In the genomic region with DNA sequence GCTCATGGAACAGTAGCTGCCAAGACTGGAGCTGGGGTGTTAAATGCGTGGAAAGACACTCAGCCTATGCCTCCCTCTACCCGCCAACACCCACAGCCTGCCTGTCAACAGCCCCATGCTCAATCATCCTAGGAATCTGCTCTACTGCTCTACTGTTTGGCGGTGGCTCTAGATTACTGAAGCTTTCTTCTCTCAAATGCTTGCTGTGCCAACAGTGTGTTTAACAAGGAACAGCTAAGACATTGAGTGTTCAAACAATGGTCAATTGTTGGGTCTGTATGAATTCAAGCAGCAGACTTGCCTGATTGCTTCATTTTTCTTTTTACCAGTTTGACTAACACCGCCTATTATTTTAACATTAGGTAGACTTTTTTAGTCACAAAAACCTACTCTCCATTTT, we compare ENCODE assay signal across 21 cellular contexts.
DNase-seq lines count a peak whose midpoint lies in the region; ATAC-seq and TF ChIP-seq lines count a peak whose summit lies in the region.
"Had no signal": no experiment of that assay in that cellular context is flagged by ENCODE, and none has a peak within 500 bp of the region (broad histone marks: within the 10 kb centered on the region; RNA-seq: fewer than 3 reads in every experiment).

No MANE protein-coding gene starts in this region.

- no peak for TF ChIP-seq EP300 in esophagus muscularis mucosa (IDR thresholded peaks at IDR 0.05)

- H3K9me3 ChIP-seq in esophagus muscularis mucosa (peaks cover 0 to 22% (median 14%) of the 10 kb centered on the region in 4 donors), heart left ventricle (peaks cover 0 to 29% (median 9%) of the 10 kb centered on the region in 12 donors)

- 57% methylated on average over 4 of the region's 4 CpGs for WGBS in esophagus muscularis mucosa
- WGBS in heart left ventricle, 4 donors = 37 to 55% (median 46%) methylated on average over 4 of the region's 4 CpGs

- H3K4me3 ChIP-seq in esophagus muscularis mucosa (no peak overlapping the region), heart left ventricle (no peak overlapping the region)
- H3K4me3 ChIP-seq: A549; BLaER1 treated with 17β-estradiol and CSF1 and Interleukin-3, amounts not matched to agents 10 nM and 100 nM; HAP-1 had no signal

- DNase-seq in COLO829 (ENCODE audit: low spot score) (peak; percentile 66), esophagus muscularis mucosa (ENCODE audit: extremely low spot score) (peak; percentile 50), medulla oblongata (ENCODE audit: extremely low spot score) (peak; percentile 18), sciatic nerve (ENCODE audit: low spot score) (no peak), heart left ventricle (no peak), occipital lobe (lab: John Stamatoyannopoulos, UW) (no peak)
- DNase-seq: 8988T; ACHN; AML-193; BE2C; Calu3; CD4-positive, alpha-beta T cell; CD8-positive, alpha-beta memory T cell; COR-L47; DND-41; GOT3; HFFc6 had no signal

- H3K27me3 ChIP-seq in esophagus muscularis mucosa (peaks cover 0 to 10% (median 0%) of the 10 kb centered on the region in 4 donors), heart left ventricle (peaks cover 0 to 15% (median 0%) of the 10 kb centered on the region in 9 donors)
- H3K27me3 ChIP-seq: BE2C; BLaER1 treated with 17β-estradiol and CSF1 and Interleukin-3, amounts not matched to agents 10 nM and 100 nM had no signal

- no peaks in the 10 kb centered on the region for H3K4me1 ChIP-seq in esophagus muscularis mucosa
- peaks cover 0 to 3% (median 0%) of the 10 kb centered on the region in 12 donors for H3K4me1 ChIP-seq in heart left ventricle
- H3K4me1 ChIP-seq: A549; BE2C; BLaER1 treated with 17β-estradiol and CSF1 and Interleukin-3, amounts not matched to agents 10 nM and 100 nM; HAP-1 had no signal

- H3K27ac ChIP-seq in esophagus muscularis mucosa (replicated peaks in 1 of 4) = no peak overlapping the region
- no peak overlapping the region for H3K27ac ChIP-seq in heart left ventricle
- H3K27ac ChIP-seq: A549; BLaER1 treated with 17β-estradiol and CSF1 and Interleukin-3, amounts not matched to agents 10 nM and 100 nM had no signal

- ATAC-seq in sciatic nerve (peak; percentile 89), heart left ventricle (no peak), HG02885 (IDR thresholded peaks at IDR 0.05; ENCODE audit: poor library complexity, unreplicated experiment) (no peak)
- ATAC-seq: A549 had no signal

- intact Hi-C loops in esophagus muscularis mucosa (cut with DNase I) = no loop called here
- intact Hi-C loops in sciatic nerve (cut with DNase I) = no loop called here
- intact Hi-C loops in heart left ventricle (cut with DNase I) = no loop called here

- H3K36me3 ChIP-seq in esophagus muscularis mucosa = no peaks in the 10 kb centered on the region
- no peaks in the 10 kb centered on the region for H3K36me3 ChIP-seq in heart left ventricle
- H3K36me3 ChIP-seq: BE2C; BLaER1 treated with 17β-estradiol and CSF1 and Interleukin-3, amounts not matched to agents 10 nM and 100 nM; HAP-1 had no signal

- TF ChIP-seq POLR2A in esophagus muscularis mucosa (IDR thresholded peaks at IDR 0.05; ENCODE audit: low read depth) = no peak
- no peak for TF ChIP-seq POLR2A in heart left ventricle (IDR thresholded peaks at IDR 0.05)

- TF ChIP-seq CTCF in esophagus muscularis mucosa (IDR thresholded peaks at IDR 0.05) (no peak), heart left ventricle (IDR thresholded peaks at IDR 0.05) (no peak)

Comparison
In these comparisons a context has a peak if more than half of its experiments do, and no peak if none do; other contexts are left out.
1. DNase-seq: peak in COLO829 (single experiment), esophagus muscularis mucosa (single experiment) and medulla oblongata (single experiment); none in sciatic nerve (single experiment), heart left ventricle (0 of 5) and occipital lobe (single experiment).